ENCODE assay signal across 10 cellular contexts in the genomic region with DNA sequence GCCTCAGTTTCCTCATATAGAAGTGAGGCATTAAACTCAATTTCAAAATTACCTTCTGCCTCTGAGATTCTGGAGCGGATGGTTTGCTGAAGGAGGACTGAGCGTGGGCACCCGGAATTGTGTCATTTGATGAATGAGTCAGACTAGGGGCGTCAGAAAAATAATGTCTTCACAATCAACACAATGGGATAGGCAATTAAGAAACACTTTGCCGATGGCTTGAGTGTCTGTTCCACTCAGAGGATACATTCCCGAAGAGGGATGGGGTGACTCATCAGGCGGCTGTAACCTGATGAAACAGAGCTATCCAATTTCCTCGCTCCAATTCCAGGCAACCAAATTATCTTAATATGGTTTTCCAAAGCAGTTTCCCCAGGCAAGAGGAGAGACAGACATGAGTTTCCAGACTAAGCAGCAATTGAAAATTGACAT. TPM values are rescaled to one million over a fixed set of nuclear protein-coding genes. Genes with fewer than 3 reads are reported as not detected.
DNase-seq lines count a peak whose midpoint lies in the region; ATAC-seq and TF ChIP-seq lines count a peak whose summit lies in the region.
"Had no signal": no experiment of that assay in that cellular context is flagged by ENCODE, and none has a peak within 500 bp of the region (broad histone marks: within the 10 kb centered on the region; RNA-seq: fewer than 3 reads in every experiment).

No MANE protein-coding gene starts in this region.

- H3K4me3 ChIP-seq in ACC112 (ENCODE audit: low read depth, low read length) (no peak overlapping the region; the same call in 1 of the 2 replicates), endodermal cell (ENCODE audit: low read length) (no peak overlapping the region), lower lobe of right lung (no peak overlapping the region)

- intact Hi-C loops in posterior vena cava (cut with DNase I), result no loop called here
- intact Hi-C loops in lower lobe of right lung (cut with DNase I), result no loop called here

- no peak overlapping the region for H3K9ac ChIP-seq in endodermal cell (ENCODE audit: extremely low read depth, low read length, poor library complexity, severe bottlenecking)
- H3K9ac ChIP-seq: KMS-11 had no signal

- H3K27ac Mint-ChIP-seq in endodermal cell, result no peak overlapping the region

- H3K9me3 Mint-ChIP-seq in endodermal cell, result no peaks in the 10 kb centered on the region

- DNase-seq in HPDE6-E6E7 (ENCODE audit: extremely low spot score) (peak; percentile 89), fibroblast of the conjunctiva (ENCODE audit: low read depth) (peak; percentile 63), endodermal cell (no peak), SHP77 treated with DMSO at 0.1 percent for 48 hours (lab: John Stamatoyannopoulos, UW) (no peak), posterior vena cava (ENCODE audit: low spot score) (no peak), lower lobe of right lung (no peak)
- DNase-seq: activated CD4-positive, alpha-beta T cell treated with anti-CD3 and anti-CD28 coated beads for 1 hour had no signal

- peak overlapping the region; percentile 4; the same call in 1 of the 2 replicates for H3K27ac ChIP-seq in ACC112 (ENCODE audit: low read depth, low read length)
- no peak overlapping the region for H3K27ac ChIP-seq in endodermal cell (ENCODE audit: low read depth, low read length)
- no peak overlapping the region for H3K27ac ChIP-seq in lower lobe of right lung
- H3K27ac ChIP-seq: KMS-11 had no signal

- TF ChIP-seq CTCF in endodermal cell (conservative IDR thresholded peaks at IDR 0.05), result no peak
- TF ChIP-seq CTCF in lower lobe of right lung (IDR thresholded peaks at IDR 0.05), result no peak

- H3K4me1 ChIP-seq in ACC112 (ENCODE audit: control insufficient read depth, insufficient read depth, low read length, unreplicated experiment), result peaks cover 29% of the 10 kb centered on the region
- H3K4me1 ChIP-seq in endodermal cell (ENCODE audit: control insufficient read depth, insufficient read depth, low read length), result peaks cover 3% of the 10 kb centered on the region
- H3K4me1 ChIP-seq in lower lobe of right lung, result no peaks in the 10 kb centered on the region

- no peak for ATAC-seq in lower lobe of right lung

- H3K27me3 ChIP-seq in ACC112 (ENCODE audit: insufficient read depth, low read length) (no peaks in the 10 kb centered on the region), endodermal cell (ENCODE audit: control insufficient read depth, insufficient read depth, low read length, poor library complexity, severe bottlenecking) (no peaks in the 10 kb centered on the region), lower lobe of right lung (ENCODE audit: low read depth) (no peaks in the 10 kb centered on the region)

- H2AFZ ChIP-seq in ACC112 (ENCODE audit: low read length, unreplicated experiment), result no peak overlapping the region

- H3K36me3 ChIP-seq in ACC112 (ENCODE audit: insufficient read depth, low read length) (no peaks in the 10 kb centered on the region), endodermal cell (ENCODE audit: control insufficient read depth, insufficient read depth, low read length) (no peaks in the 10 kb centered on the region), lower lobe of right lung (no peaks in the 10 kb centered on the region)

- 77 to 86% methylated on average over 7 to 8 of the region's 8 CpGs for WGBS in endodermal cell (ENCODE audit: insufficient coverage in 1 of 2, insufficient read length in 1 of 2), 2 experiments

- H3K4me3 Mint-ChIP-seq in endodermal cell, result no peak overlapping the region

- H3K79me2 ChIP-seq in ACC112 (ENCODE audit: control insufficient read depth, insufficient read depth, low read length, unreplicated experiment), result no peaks in the 10 kb centered on the region

- peaks cover 15% of the 10 kb centered on the region for H3K4me1 Mint-ChIP-seq in endodermal cell

- no peaks in the 10 kb centered on the region for H3K36me3 Mint-ChIP-seq in endodermal cell (ENCODE audit: low read depth)

- no peaks in the 10 kb centered on the region for H3K27me3 Mint-ChIP-seq in endodermal cell (ENCODE audit: insufficient read depth)

- H3K9me3 ChIP-seq in endodermal cell (ENCODE audit: control insufficient read depth, low read length) (peaks cover 5% of the 10 kb centered on the region), lower lobe of right lung (no peaks in the 10 kb centered on the region)

TF ChIP-seq in PFSK-1, 5 proteins besides CTCF, POLR2A, EP300 and RAD21:
- TF ChIP-seq POLR2AphosphoS5 (IDR thresholded peaks at IDR 0.05; ENCODE audit: low read depth, low read length) (peak; percentile 71), FOXP2 (optimal IDR thresholded peaks at IDR 0.05; ENCODE audit: borderline replicate concordance, extremely low read depth, extremely low read length, insufficient read depth) (no peak), TAF1 (IDR thresholded peaks at IDR 0.05; ENCODE audit: borderline replicate concordance, insufficient read depth, low read length) (peak; percentile 58; the same call in 1 of the 2 replicates), SIN3A (IDR thresholded peaks at IDR 0.05; ENCODE audit: borderline replicate concordance, insufficient read depth, low read length) (0 out of 2 replicates have a peak, but pooled peaks have one; percentile 76)
- TF ChIP-seq, protein P1, sequence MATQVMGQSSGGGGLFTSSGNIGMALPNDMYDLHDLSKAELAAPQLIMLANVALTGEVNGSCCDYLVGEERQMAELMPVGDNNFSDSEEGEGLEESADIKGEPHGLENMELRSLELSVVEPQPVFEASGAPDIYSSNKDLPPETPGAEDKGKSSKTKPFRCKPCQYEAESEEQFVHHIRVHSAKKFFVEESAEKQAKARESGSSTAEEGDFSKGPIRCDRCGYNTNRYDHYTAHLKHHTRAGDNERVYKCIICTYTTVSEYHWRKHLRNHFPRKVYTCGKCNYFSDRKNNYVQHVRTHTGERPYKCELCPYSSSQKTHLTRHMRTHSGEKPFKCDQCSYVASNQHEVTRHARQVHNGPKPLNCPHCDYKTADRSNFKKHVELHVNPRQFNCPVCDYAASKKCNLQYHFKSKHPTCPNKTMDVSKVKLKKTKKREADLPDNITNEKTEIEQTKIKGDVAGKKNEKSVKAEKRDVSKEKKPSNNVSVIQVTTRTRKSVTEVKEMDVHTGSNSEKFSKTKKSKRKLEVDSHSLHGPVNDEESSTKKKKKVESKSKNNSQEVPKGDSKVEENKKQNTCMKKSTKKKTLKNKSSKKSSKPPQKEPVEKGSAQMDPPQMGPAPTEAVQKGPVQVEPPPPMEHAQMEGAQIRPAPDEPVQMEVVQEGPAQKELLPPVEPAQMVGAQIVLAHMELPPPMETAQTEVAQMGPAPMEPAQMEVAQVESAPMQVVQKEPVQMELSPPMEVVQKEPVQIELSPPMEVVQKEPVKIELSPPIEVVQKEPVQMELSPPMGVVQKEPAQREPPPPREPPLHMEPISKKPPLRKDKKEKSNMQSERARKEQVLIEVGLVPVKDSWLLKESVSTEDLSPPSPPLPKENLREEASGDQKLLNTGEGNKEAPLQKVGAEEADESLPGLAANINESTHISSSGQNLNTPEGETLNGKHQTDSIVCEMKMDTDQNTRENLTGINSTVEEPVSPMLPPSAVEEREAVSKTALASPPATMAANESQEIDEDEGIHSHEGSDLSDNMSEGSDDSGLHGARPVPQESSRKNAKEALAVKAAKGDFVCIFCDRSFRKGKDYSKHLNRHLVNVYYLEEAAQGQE (IDR thresholded peaks at IDR 0.05; ENCODE audit: insufficient read depth in 1 of 2, low read depth in 2 of 2, low read length in 2 of 2), result peak in 1 of 2 experiments; percentile 43; a peak in 1 of 4 replicates

RNA-seq across cellular contexts. Expression of a gene that starts 1.2 kb away (rescaled TPM):
- polyA plus RNA-seq in PFSK-1 (2012; ENCODE audit: insufficient read length, low read depth), result 24.0 TPM
- total RNA-seq in endodermal cell (under 1 TPM in 1 of 2 donors, not detected in 1; 0.90 TPM), posterior vena cava (not detected), lower lobe of right lung (not detected)
- polyA plus RNA-seq in endodermal cell (2013, experiment 1 of 2), result 0.96 TPM
- polyA plus RNA-seq in endodermal cell (2013, experiment 2 of 2), result 0.87 TPM

Comparison
In these comparisons a context has a peak if more than half of its experiments do, and no peak if none do; other contexts are left out.
1. DNase-seq: peak in HPDE6-E6E7 (single experiment) and fibroblast of the conjunctiva (single experiment); none in endodermal cell (single experiment), SHP77 treated with DMSO at 0.1 percent for 48 hours (single experiment), posterior vena cava (single experiment) and lower lobe of right lung (single experiment).